In genomic region chr5:60891667-60892066, GRCh38 we compare ENCODE assay signal across 1 cellular context.
A peak's percentile ranks its signal among the peaks of the same experiment; 100 is the strongest.
TF ChIP-seq lines count a peak whose summit lies in the region.

No MANE protein-coding gene starts in this region.

TF ChIP-seq in GM23338, 12 proteins besides CTCF, POLR2A, EP300 and RAD21 (continued from another document):
- TF ChIP-seq ZNF462 (CRISPR knock-in tag; IDR thresholded peaks at IDR 0.05), result peak; percentile 54; the same call in 1 of the 2 replicates
